Comparison of ENCODE assay signal across 1 cellular context in the genomic region with DNA sequence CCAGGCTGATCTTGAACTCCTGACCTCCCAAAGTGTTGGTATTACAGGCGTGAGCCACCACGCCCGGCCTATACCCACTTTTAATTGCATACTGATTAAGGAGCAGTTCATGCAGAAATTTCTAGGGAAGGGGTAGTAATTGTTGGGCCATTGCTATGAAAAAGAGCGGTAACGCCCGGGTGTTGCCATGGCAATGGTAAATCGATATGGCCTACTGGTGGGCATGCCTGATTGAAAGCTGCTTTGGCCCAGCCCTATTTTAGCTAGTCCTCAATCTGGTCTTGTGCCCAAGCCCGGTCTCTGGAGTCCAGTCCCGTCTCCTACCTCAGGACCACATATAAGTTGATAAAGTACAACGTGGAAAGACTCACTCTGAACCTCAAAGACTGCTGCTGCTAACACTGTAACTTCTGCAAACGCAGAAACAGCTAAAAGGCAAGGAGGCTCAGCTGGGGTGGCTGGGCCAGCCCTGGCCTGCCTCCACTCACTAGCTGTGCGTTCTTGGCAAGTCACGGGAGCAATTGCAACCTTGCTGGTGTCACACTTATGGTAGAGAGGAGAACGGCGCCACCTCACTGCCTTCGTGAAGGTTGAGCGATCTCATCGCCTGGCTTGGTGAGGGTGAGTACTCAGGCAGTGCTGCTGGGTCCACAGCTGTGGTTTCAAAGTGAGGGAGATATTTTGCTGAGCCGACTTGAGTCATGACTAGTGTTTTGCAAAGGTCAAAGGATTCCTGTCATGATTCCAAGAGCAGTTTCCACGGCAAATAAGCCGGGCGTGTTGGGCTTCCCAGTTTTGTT.
TF ChIP-seq lines count a peak whose summit lies in the region.

No MANE protein-coding gene starts in this region.

TF ChIP-seq in HepG2, 621 proteins besides CTCF, POLR2A, EP300 and RAD21 (continued from another document):
- TF ChIP-seq SNAPC4 (CRISPR knock-in tag; IDR thresholded peaks at IDR 0.05) (peak; percentile 74; the same call in 1 of the 2 replicates), ZNF543 (CRISPR knock-in tag; IDR thresholded peaks at IDR 0.05) (no peak), SSRP1 (CRISPR knock-in tag; IDR thresholded peaks at IDR 0.05) (no peak), NFIC (IDR thresholded peaks at IDR 0.05; ENCODE audit: low read length) (no peak), PHB2 (IDR thresholded peaks at IDR 0.05; ENCODE audit: partially characterized antibody) (no peak), U2AF2 (IDR thresholded peaks at IDR 0.05; ENCODE audit: low read depth, low read length) (no peak), BCL6 (CRISPR knock-in tag; IDR thresholded peaks at IDR 0.05) (0 out of 2 replicates have a peak, but pooled peaks have one; percentile 9)
- TF ChIP-seq, protein P1, sequence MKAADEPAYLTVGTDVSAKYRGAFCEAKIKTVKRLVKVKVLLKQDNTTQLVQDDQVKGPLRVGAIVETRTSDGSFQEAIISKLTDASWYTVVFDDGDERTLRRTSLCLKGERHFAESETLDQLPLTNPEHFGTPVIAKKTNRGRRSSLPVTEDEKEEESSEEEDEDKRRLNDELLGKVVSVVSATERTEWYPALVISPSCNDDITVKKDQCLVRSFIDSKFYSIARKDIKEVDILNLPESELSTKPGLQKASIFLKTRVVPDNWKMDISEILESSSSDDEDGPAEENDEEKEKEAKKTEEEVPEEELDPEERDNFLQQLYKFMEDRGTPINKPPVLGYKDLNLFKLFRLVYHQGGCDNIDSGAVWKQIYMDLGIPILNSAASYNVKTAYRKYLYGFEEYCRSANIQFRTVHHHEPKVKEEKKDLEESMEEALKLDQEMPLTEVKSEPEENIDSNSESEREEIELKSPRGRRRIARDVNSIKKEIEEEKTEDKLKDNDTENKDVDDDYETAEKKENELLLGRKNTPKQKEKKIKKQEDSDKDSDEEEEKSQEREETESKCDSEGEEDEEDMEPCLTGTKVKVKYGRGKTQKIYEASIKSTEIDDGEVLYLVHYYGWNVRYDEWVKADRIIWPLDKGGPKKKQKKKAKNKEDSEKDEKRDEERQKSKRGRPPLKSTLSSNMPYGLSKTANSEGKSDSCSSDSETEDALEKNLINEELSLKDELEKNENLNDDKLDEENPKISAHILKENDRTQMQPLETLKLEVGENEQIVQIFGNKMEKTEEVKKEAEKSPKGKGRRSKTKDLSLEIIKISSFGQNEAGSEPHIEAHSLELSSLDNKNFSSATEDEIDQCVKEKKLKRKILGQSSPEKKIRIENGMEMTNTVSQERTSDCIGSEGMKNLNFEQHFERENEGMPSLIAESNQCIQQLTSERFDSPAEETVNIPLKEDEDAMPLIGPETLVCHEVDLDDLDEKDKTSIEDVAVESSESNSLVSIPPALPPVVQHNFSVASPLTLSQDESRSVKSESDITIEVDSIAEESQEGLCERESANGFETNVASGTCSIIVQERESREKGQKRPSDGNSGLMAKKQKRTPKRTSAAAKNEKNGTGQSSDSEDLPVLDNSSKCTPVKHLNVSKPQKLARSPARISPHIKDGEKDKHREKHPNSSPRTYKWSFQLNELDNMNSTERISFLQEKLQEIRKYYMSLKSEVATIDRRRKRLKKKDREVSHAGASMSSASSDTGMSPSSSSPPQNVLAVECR (CRISPR knock-in tag; IDR thresholded peaks at IDR 0.05; ENCODE audit: borderline replicate concordance), result no peak
